13 cellular contexts compared by ENCODE assay signal in genomic region chr4:73451404-73451803, GRCh38. TPM values are rescaled to one million over a fixed set of nuclear protein-coding genes. Genes with fewer than 3 reads are reported as not detected.
A peak's percentile ranks its signal among the peaks of the same experiment; 100 is the strongest.
DNase-seq lines count a peak whose midpoint lies in the region; ATAC-seq, FAIRE-seq and TF ChIP-seq lines count a peak whose summit lies in the region.
"Had no signal": no experiment of that assay in that cellular context is flagged by ENCODE, and none has a peak within 500 bp of the region (broad histone marks: within the 10 kb centered on the region; RNA-seq: fewer than 3 reads in every experiment).

No MANE protein-coding gene starts in this region.

- H3K4me3 Mint-ChIP-seq in chondrocyte (ENCODE audit: unreplicated experiment) = no peak overlapping the region
- H3K4me3 Mint-ChIP-seq: naive B cell had no signal

- WGBS in HepG2 (ENCODE audit: low lambda C conversion rate) = 90% methylated on average over 3 of the region's 3 CpGs

- no peaks in the 10 kb centered on the region for H3K27me3 ChIP-seq in HepG2 (ENCODE audit: control insufficient read depth in 1 of 2, insufficient read depth in 2 of 2, low read length in 2 of 2)
- H3K27me3 ChIP-seq: ascending aorta had no signal

- H3K36me3 Mint-ChIP-seq in chondrocyte (ENCODE audit: low read depth) = no peaks in the 10 kb centered on the region
- H3K36me3 Mint-ChIP-seq: naive B cell had no signal

- CTCF ChIA-PET in HepG2 (lab: Yijun Ruan, JAX; ENCODE audit: low intra/inter-chr PET ratio, low total read pairs) = no interaction called here

- no peak for TF ChIP-seq EP300 in HepG2 (IDR thresholded peaks at IDR 0.05; ENCODE audit: low read depth in 2 of 2, low read length in 2 of 2)
- TF ChIP-seq EP300 in HepG2 (CRISPR knock-in tag; IDR thresholded peaks at IDR 0.05; ENCODE audit: borderline replicate concordance) = no peak

- H3K9me3 Mint-ChIP-seq in chondrocyte (ENCODE audit: low read depth) = no peaks in the 10 kb centered on the region

- H3K27me3 Mint-ChIP-seq in chondrocyte (ENCODE audit: low read depth) = peaks cover 18% of the 10 kb centered on the region

- peak; percentile 7 for DNase-seq in GM03348 (ENCODE audit: low spot score)
- DNase-seq in NCI-H1417 treated with DMSO at 0.1 percent for 48 hours (lab: John Stamatoyannopoulos, UW) = peak; percentile 60
- no peak for DNase-seq in HepG2 (ENCODE audit: low spot score)
- DNase-seq in NOMO-1 treated with dmso at 0.1 percent for 144 hours (lab: John Stamatoyannopoulos, UW; ENCODE audit: unreplicated experiment) = no peak
- no peak for DNase-seq in NCI-H2196 (lab: John Stamatoyannopoulos, UW; ENCODE audit: unreplicated experiment)
- no peak for DNase-seq in chondrocyte (ENCODE audit: low spot score)
- no peak for DNase-seq in DMS153 (lab: John Stamatoyannopoulos, UW)
- DNase-seq: activated T-cell treated with anti-CD3 and anti-CD28 coated beads, Interleukin-2, amount 50 U/mL, for 1 hour; naive B cell; stimulated activated CD8-positive, alpha-beta memory T cell treated with anti-CD3 and anti-CD28 coated beads, Interleukin-4, amount 100 ng/mL, for 48 hours had no signal

- no peak for FAIRE-seq in HepG2 (lab: Jason Lieb, UNC)
- FAIRE-seq: GM12892 had no signal

- no TSS peak for BruUV-seq in HepG2 (replicated peaks; lab: Mats Ljungman, UMichigan)

- H3K27ac ChIP-seq in VCaP (peak overlapping the region; percentile 60), HepG2 (ENCODE audit: extremely low read length, insufficient read depth, low read length) (no peak overlapping the region)

- no peak overlapping the region for H3K4me2 ChIP-seq in HepG2 (ENCODE audit: low read depth, low read length)

- H3K4me1 Mint-ChIP-seq in chondrocyte (ENCODE audit: low read depth) = peaks cover 9% of the 10 kb centered on the region
- H3K4me1 Mint-ChIP-seq: naive B cell had no signal

- H3K36me3 ChIP-seq in HepG2 (replicated peaks in 1 of 2; ENCODE audit: control insufficient read depth in 1 of 2, insufficient read depth in 2 of 2, low read length in 2 of 2) = peaks cover 5 to 55% of the 10 kb centered on the region in 2 experiments
- H3K36me3 ChIP-seq: ascending aorta had no signal

- no peak for TF ChIP-seq CTCF in VCaP (conservative IDR thresholded peaks at IDR 0.05)
- no peak for TF ChIP-seq CTCF in HepG2 (CRISPR knock-in tag; IDR thresholded peaks at IDR 0.05)
- no peak for TF ChIP-seq CTCF in chondrocyte (IDR thresholded peaks at IDR 0.05)

- no peak overlapping the region for H3K9ac ChIP-seq in HepG2 (ENCODE audit: insufficient read depth, low read depth, low read length)

- 0 out of 3 replicates have a peak, but pooled peaks have one; percentile 5 for ATAC-seq in HepG2

- peaks cover 58% of the 10 kb centered on the region for H3K4me1 ChIP-seq in HepG2 (ENCODE audit: insufficient read depth, low read length)

- H3K27ac Mint-ChIP-seq in chondrocyte (ENCODE audit: unreplicated experiment) = no peak overlapping the region
- H3K27ac Mint-ChIP-seq: naive B cell had no signal

- no peak for TF ChIP-seq RAD21 in HepG2 (CRISPR knock-in tag; IDR thresholded peaks at IDR 0.05)

- POLR2A ChIA-PET in HepG2 (lab: Yijun Ruan, JAX) = interaction anchor here (1.3 kb wide), 1 partner anchor 110 kb away, joined by 4 read pairs; no protein-coding TSS in a partner anchor

- peak in 1 of 2 experiments; percentile 47; a peak in 2 of 4 replicates for TF ChIP-seq POLR2A in HepG2 (IDR thresholded peaks at IDR 0.05; ENCODE audit: insufficient read depth in 1 of 2, low read depth in 2 of 2, low read length in 2 of 2)

- intact Hi-C loops in HepG2 (cut with micrococcal nuclease; ENCODE audit: unreplicated experiment) = no loop called here

- no peak overlapping the region for H2AFZ ChIP-seq in HepG2 (ENCODE audit: low read length)

- H4K20me1 ChIP-seq in HepG2 (ENCODE audit: insufficient read depth, low read length) = peaks cover 27% of the 10 kb centered on the region

- H3K79me2 ChIP-seq in HepG2 (ENCODE audit: insufficient read depth, low read length) = no peaks in the 10 kb centered on the region

- no peaks in the 10 kb centered on the region for H3K9me3 ChIP-seq in HepG2 (ENCODE audit: low read length)
- H3K9me3 ChIP-seq: ascending aorta had no signal

- in situ Hi-C loops in HepG2 (cut with HindIII; ENCODE audit: extremely low pct_ligation_motif_present, low pct_unique_long_range_greater_than_20kb) = loop anchor here (25.0 kb wide), 1 partner anchor 111 kb away; no protein-coding TSS in a partner anchor

- H3K4me3 ChIP-seq in HepG2 (replicated peaks in 1 of 3; ENCODE audit: insufficient read depth in 1 of 3, low read depth in 2 of 3, low read length in 3 of 3) = no peak overlapping the region
- H3K4me3 ChIP-seq: ascending aorta had no signal

RNA-seq across cellular contexts. Expression of gene AFP, which starts 15.4 kb away (rescaled TPM):
- total RNA-seq in HepG2 (2016; rRNA removed; fragmentation: Illumina TruSeq; extraction: Trizol) (4,406 and 9,434 TPM in 2 replicates), chondrocyte (1.3 TPM in 1 of 3 replicates, not detected in the others)
- 859 and 984 TPM in 2 replicates for total RNA-seq in HepG2 (2016; cell fraction: cytosol; rRNA removed; fragmentation: Illumina TruSeq; extraction: Trizol; ENCODE audit: low read depth)
- total RNA-seq in HepG2 (2016; cell fraction: insoluble cytoplasmic fraction; rRNA removed; fragmentation: Illumina TruSeq; extraction: Trizol) = 4,328 and 8,879 TPM in 2 replicates
- total RNA-seq in HepG2 (2016; cell fraction: membrane; rRNA removed; fragmentation: Illumina TruSeq; extraction: Trizol) = 1,470 and 1,653 TPM in 2 replicates
- 6,106 and 7,724 TPM in 2 replicates for total RNA-seq in HepG2 (2016; cell fraction: nucleus; rRNA removed; fragmentation: Illumina TruSeq; extraction: Trizol)
- 12,657 and 13,105 TPM in 2 replicates for polyA plus RNA-seq in HepG2 (2011; rRNA removed)
- 10,032 and 12,863 TPM in 2 replicates for polyA plus RNA-seq in HepG2 (2011; cell fraction: cytosol; rRNA removed)
- polyA plus RNA-seq in HepG2 (2011; cell fraction: nucleus; rRNA removed) = 3,859 and 4,411 TPM in 2 replicates
- polyA plus RNA-seq in HepG2 (2012) = 15,767 and 21,683 TPM in 2 replicates
- polyA plus RNA-seq in HepG2 (2016; cell fraction: cytosol; fragmentation: Illumina TruSeq; extraction: Trizol; ENCODE audit: low read depth) = 881 and 929 TPM in 2 replicates
- polyA plus RNA-seq in HepG2 (2016; cell fraction: insoluble cytoplasmic fraction; fragmentation: Illumina TruSeq; extraction: Trizol; ENCODE audit: low read depth) = 4,042 and 4,098 TPM in 2 replicates
- 1,126 and 1,308 TPM in 2 replicates for polyA plus RNA-seq in HepG2 (2016; cell fraction: membrane; fragmentation: Illumina TruSeq; extraction: Trizol; ENCODE audit: low read depth)
- 10,518 and 11,638 TPM in 2 replicates for polyA plus RNA-seq in HepG2 (2016; cell fraction: nucleus; fragmentation: Illumina TruSeq; extraction: Trizol; ENCODE audit: insufficient read depth, low read depth)
- 1.4 and 2,561 TPM in 2 replicates for polyA minus RNA-seq in HepG2 (2011; rRNA and poly(A)+ RNA removed; ENCODE audit: low replicate concordance)
- 2,774 and 4,050 TPM in 2 replicates for polyA minus RNA-seq in HepG2 (2011; cell fraction: cytosol; rRNA and poly(A)+ RNA removed)
- polyA minus RNA-seq in HepG2 (2011; cell fraction: nucleus; rRNA and poly(A)+ RNA removed) = 1,510 and 2,631 TPM in 2 replicates
- total RNA-seq: ascending aorta had no signal

RNA-seq across cellular contexts. Expression of gene AFM, which starts 30.1 kb away (rescaled TPM):
- total RNA-seq in HepG2 (2016; rRNA removed; fragmentation: Illumina TruSeq; extraction: Trizol) = 0.79 and 1.8 TPM in 2 replicates
- total RNA-seq in HepG2 (2016; cell fraction: cytosol; rRNA removed; fragmentation: Illumina TruSeq; extraction: Trizol; ENCODE audit: low read depth) = 0.18 and 0.30 TPM in 2 replicates
- total RNA-seq in HepG2 (2016; cell fraction: insoluble cytoplasmic fraction; rRNA removed; fragmentation: Illumina TruSeq; extraction: Trizol) = 0.67 and 1.9 TPM in 2 replicates
- total RNA-seq in HepG2 (2016; cell fraction: membrane; rRNA removed; fragmentation: Illumina TruSeq; extraction: Trizol) = 0.31 and 0.34 TPM in 2 replicates
- total RNA-seq in HepG2 (2016; cell fraction: nucleus; rRNA removed; fragmentation: Illumina TruSeq; extraction: Trizol) = 4.4 and 4.6 TPM in 2 replicates
- 0.13 TPM in 2 replicates for polyA plus RNA-seq in HepG2 (2011; rRNA removed)
- polyA plus RNA-seq in HepG2 (2011; cell fraction: cytosol; rRNA removed) = 0.08 TPM in 1 of 2 replicates, not detected in the other
- polyA plus RNA-seq in HepG2 (2011; cell fraction: nucleus; rRNA removed) = 0.09 and 0.21 TPM in 2 replicates
- 0.15 and 0.17 TPM in 2 replicates for polyA plus RNA-seq in HepG2 (2012)
- polyA plus RNA-seq in HepG2 (2016; cell fraction: cytosol; fragmentation: Illumina TruSeq; extraction: Trizol; ENCODE audit: low read depth) = 0.18 and 0.36 TPM in 2 replicates
- polyA plus RNA-seq in HepG2 (2016; cell fraction: insoluble cytoplasmic fraction; fragmentation: Illumina TruSeq; extraction: Trizol; ENCODE audit: low read depth) = 0.75 and 1.1 TPM in 2 replicates
- polyA plus RNA-seq in HepG2 (2016; cell fraction: membrane; fragmentation: Illumina TruSeq; extraction: Trizol; ENCODE audit: low read depth) = 0.37 and 0.42 TPM in 2 replicates
- 7.2 and 7.4 TPM in 2 replicates for polyA plus RNA-seq in HepG2 (2016; cell fraction: nucleus; fragmentation: Illumina TruSeq; extraction: Trizol; ENCODE audit: insufficient read depth, low read depth)
- not detected in 2 replicates for polyA minus RNA-seq in HepG2 (2011; rRNA and poly(A)+ RNA removed; ENCODE audit: low replicate concordance)
- not detected in 2 replicates for polyA minus RNA-seq in HepG2 (2011; cell fraction: cytosol; rRNA and poly(A)+ RNA removed)
- 0.13 and 0.25 TPM in 2 replicates for polyA minus RNA-seq in HepG2 (2011; cell fraction: nucleus; rRNA and poly(A)+ RNA removed)
- total RNA-seq in chondrocyte = not detected in 3 replicates
- total RNA-seq: ascending aorta had no signal

RNA-seq across cellular contexts. Expression of gene ALB, which starts 47.3 kb away (rescaled TPM):
- total RNA-seq in HepG2 (2016; rRNA removed; fragmentation: Illumina TruSeq; extraction: Trizol) = 10,101 and 22,625 TPM in 2 replicates
- 1,763 and 1,983 TPM in 2 replicates for total RNA-seq in HepG2 (2016; cell fraction: cytosol; rRNA removed; fragmentation: Illumina TruSeq; extraction: Trizol; ENCODE audit: low read depth)
- total RNA-seq in HepG2 (2016; cell fraction: insoluble cytoplasmic fraction; rRNA removed; fragmentation: Illumina TruSeq; extraction: Trizol) = 10,071 and 21,691 TPM in 2 replicates
- total RNA-seq in HepG2 (2016; cell fraction: membrane; rRNA removed; fragmentation: Illumina TruSeq; extraction: Trizol) = 2,665 and 3,098 TPM in 2 replicates
- total RNA-seq in HepG2 (2016; cell fraction: nucleus; rRNA removed; fragmentation: Illumina TruSeq; extraction: Trizol) = 14,455 and 17,797 TPM in 2 replicates
- polyA plus RNA-seq in HepG2 (2011; rRNA removed) = 22,205 and 22,259 TPM in 2 replicates
- polyA plus RNA-seq in HepG2 (2011; cell fraction: cytosol; rRNA removed) = 10,343 and 19,758 TPM in 2 replicates
- 4,838 and 7,133 TPM in 2 replicates for polyA plus RNA-seq in HepG2 (2011; cell fraction: nucleus; rRNA removed)
- 30,113 and 41,157 TPM in 2 replicates for polyA plus RNA-seq in HepG2 (2012)
- polyA plus RNA-seq in HepG2 (2016; cell fraction: cytosol; fragmentation: Illumina TruSeq; extraction: Trizol; ENCODE audit: low read depth) = 1,641 and 1,730 TPM in 2 replicates
- polyA plus RNA-seq in HepG2 (2016; cell fraction: insoluble cytoplasmic fraction; fragmentation: Illumina TruSeq; extraction: Trizol; ENCODE audit: low read depth) = 9,271 and 9,564 TPM in 2 replicates
- polyA plus RNA-seq in HepG2 (2016; cell fraction: membrane; fragmentation: Illumina TruSeq; extraction: Trizol; ENCODE audit: low read depth) = 1,898 and 2,256 TPM in 2 replicates
- polyA plus RNA-seq in HepG2 (2016; cell fraction: nucleus; fragmentation: Illumina TruSeq; extraction: Trizol; ENCODE audit: insufficient read depth, low read depth) = 21,168 and 22,798 TPM in 2 replicates
- 2.4 and 3,693 TPM in 2 replicates for polyA minus RNA-seq in HepG2 (2011; rRNA and poly(A)+ RNA removed; ENCODE audit: low replicate concordance)
- polyA minus RNA-seq in HepG2 (2011; cell fraction: cytosol; rRNA and poly(A)+ RNA removed) = 6,095 and 10,549 TPM in 2 replicates
- polyA minus RNA-seq in HepG2 (2011; cell fraction: nucleus; rRNA and poly(A)+ RNA removed) = 3,995 and 8,747 TPM in 2 replicates
- total RNA-seq in chondrocyte = not detected in 3 replicates

Comparison
In these comparisons a context has a peak if more than half of its experiments do, and no peak if none do; other contexts are left out.
1. DNase-seq: peak in GM03348 (single experiment) and NCI-H1417 treated with DMSO at 0.1 percent for 48 hours (single experiment); none in HepG2 (single experiment), NOMO-1 treated with dmso at 0.1 percent for 144 hours (single experiment), NCI-H2196 (single experiment), chondrocyte (single experiment) and DMS153 (single experiment).
2. RNA of gene AFP, which starts 15.4 kb away (total RNA-seq): 859 to 9,434 TPM in HepG2; 1.3 TPM in chondrocyte; every median in the first group is over 100 times any median in the second.
3. RNA of gene ALB, which starts 47.3 kb away (total RNA-seq): 1,763 to 22,625 TPM in HepG2; not detected in chondrocyte; every median in the first group is over 100 times any median in the second.